ENCODE assay signal across 1 cellular context in the genomic region with DNA sequence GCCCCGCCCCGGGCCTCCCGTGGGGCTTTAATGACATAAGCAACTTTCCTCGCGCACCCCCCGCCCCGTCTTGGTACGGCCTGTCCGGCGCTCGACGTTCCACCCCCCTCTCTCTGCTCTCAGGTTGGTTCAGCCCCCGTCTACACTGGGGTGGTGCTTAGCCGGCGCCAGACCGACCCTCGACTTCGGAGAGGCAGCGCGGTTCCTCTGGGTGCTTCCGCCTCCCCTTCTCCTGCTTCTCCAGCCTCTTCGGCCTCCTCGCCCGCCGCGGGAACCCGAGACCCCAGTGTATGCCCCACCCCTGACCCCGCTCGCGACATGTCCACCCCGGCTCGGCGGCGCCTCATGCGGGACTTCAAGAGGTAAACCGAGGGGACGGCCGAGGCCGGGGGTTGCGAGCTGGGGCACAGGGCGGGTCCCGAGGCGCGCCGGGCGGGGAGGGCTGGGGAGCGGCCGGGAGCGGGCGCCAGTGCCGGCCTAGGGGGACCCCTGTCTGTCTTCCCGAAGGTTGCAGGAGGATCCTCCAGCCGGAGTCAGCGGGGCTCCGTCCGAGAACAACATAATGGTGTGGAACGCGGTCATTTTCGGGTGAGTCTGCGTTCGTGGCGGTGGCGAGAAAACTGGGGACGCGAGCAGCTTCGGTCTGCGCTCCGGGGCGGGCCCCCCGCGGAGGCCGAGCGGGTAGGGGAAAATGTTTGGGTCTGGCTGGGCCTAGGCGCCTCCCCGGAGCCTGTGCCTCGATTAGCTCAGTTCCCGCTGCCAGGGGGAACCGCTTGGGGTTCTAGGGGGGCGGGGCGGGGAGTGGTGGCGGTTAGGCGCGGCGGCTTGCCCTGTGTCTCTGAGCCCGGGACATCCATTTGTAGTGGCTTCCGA.
TF ChIP-seq lines count a peak whose summit lies in the region.

TSS of gene UBE2A (plus strand) at position 170 of the 873 bp plus-strand sequence. CDS start at position 319, 149 bp downstream.

TF ChIP-seq in K562, 482 proteins besides CTCF, POLR2A, EP300 and RAD21 (continued from another document and continues in another):
- TF ChIP-seq BCLAF1 (IDR thresholded peaks at IDR 0.05; ENCODE audit: borderline replicate concordance in 1 of 2, control insufficient read depth in 1 of 2, low read depth in 2 of 2, low read length in 1 of 2) (peak in 1 of 2 experiments; percentile 89; a peak in 2 of 4 replicates), MEIS2 (IDR thresholded peaks at IDR 0.05; ENCODE audit: partially characterized antibody) (no peak), FOSL1 (tag; conservative IDR thresholded peaks at IDR 0.05) (no peak), ARID1B (IDR thresholded peaks at IDR 0.05) (peak; percentile 35; the same call in 1 of the 2 replicates), IFI16 (CRISPR knock-in tag; IDR thresholded peaks at IDR 0.05) (no peak), ZNF57 (CRISPR knock-in tag; IDR thresholded peaks at IDR 0.05) (no peak), TEAD4 (IDR thresholded peaks at IDR 0.05; ENCODE audit: low read length) (no peak), TEAD4 (CRISPR knock-in tag; IDR thresholded peaks at IDR 0.05; ENCODE audit: borderline replicate concordance) (no peak), ZSCAN29 (IDR thresholded peaks at IDR 0.05) (peak; percentile 81), STAT5B (CRISPR knock-in tag; IDR thresholded peaks at IDR 0.05) (no peak), USF1 (CRISPR knock-in tag; IDR thresholded peaks at IDR 0.05) (no peak), U2AF2 (optimal IDR thresholded peaks at IDR 0.05; ENCODE audit: low read depth, low read length) (no peak), ZNF511 (CRISPR knock-in tag; IDR thresholded peaks at IDR 0.05) (peak; percentile 31; the same call in 1 of the 2 replicates), POLR2H (tag; IDR thresholded peaks at IDR 0.05; ENCODE audit: low read depth) (peak; percentile 92), ZFX (CRISPR knock-in tag; IDR thresholded peaks at IDR 0.05) (peak; percentile 98), ZNF347 (CRISPR knock-in tag; IDR thresholded peaks at IDR 0.05; ENCODE audit: low read depth) (no peak), ZNF384 (IDR thresholded peaks at IDR 0.05; ENCODE audit: low read depth, low read length) (0 out of 2 replicates have a peak, but pooled peaks have one; percentile 4), WHSC1 (IDR thresholded peaks at IDR 0.05; ENCODE audit: low read length) (no peak), PCBP1 (IDR thresholded peaks at IDR 0.05; ENCODE audit: low read depth, low read length, poor library complexity, severe bottlenecking) (peak; percentile 47), FOXP4 (CRISPR knock-in tag; IDR thresholded peaks at IDR 0.05; ENCODE audit: borderline replicate concordance) (peak; percentile 64; the same call in 1 of the 2 replicates), ZZZ3 (IDR thresholded peaks at IDR 0.05) (no peak), SIN3B (IDR thresholded peaks at IDR 0.05; ENCODE audit: low read depth) (peak; percentile 51; the same call in 1 of the 2 replicates), ZNF551 (CRISPR knock-in tag; IDR thresholded peaks at IDR 0.05) (no peak), KDM5B (IDR thresholded peaks at IDR 0.05; ENCODE audit: insufficient replicate concordance, low read depth, low read length) (peak; percentile 88), TOE1 (IDR thresholded peaks at IDR 0.05; ENCODE audit: borderline replicate concordance) (peak; percentile 70; the same call in 1 of the 2 replicates), TOE1 (CRISPR knock-in tag; IDR thresholded peaks at IDR 0.05; ENCODE audit: borderline replicate concordance, low read depth) (no peak), E2F1 (CRISPR knock-in tag; IDR thresholded peaks at IDR 0.05) (peak; percentile 73; the same call in 1 of the 2 replicates), ZNF354B (CRISPR knock-in tag; IDR thresholded peaks at IDR 0.05) (no peak), NR1H2 (CRISPR knock-in tag; IDR thresholded peaks at IDR 0.05) (peak; percentile 69; the same call in 1 of the 2 replicates), PPARD (CRISPR knock-in tag; IDR thresholded peaks at IDR 0.05) (no peak), RBM14 (IDR thresholded peaks at IDR 0.05; ENCODE audit: borderline replicate concordance, insufficient read depth, low read depth, low read length) (no peak), C11orf30 (IDR thresholded peaks at IDR 0.05; ENCODE audit: low read depth) (peak; percentile 68; the same call in 1 of the 2 replicates), YY1 (IDR thresholded peaks at IDR 0.05; ENCODE audit: borderline replicate concordance in 1 of 3, control insufficient read depth in 1 of 3, extremely low read depth in 1 of 3, insufficient read depth in 3 of 3, insufficient read length in 1 of 3, insufficient replicate concordance in 2 of 3, low read depth in 1 of 3, low read length in 2 of 3) (no peak), SPI1 (IDR thresholded peaks at IDR 0.05; ENCODE audit: borderline replicate concordance, low read depth, low read length) (no peak), ZNF217 (CRISPR knock-in tag; IDR thresholded peaks at IDR 0.05) (no peak), PHB2 (IDR thresholded peaks at IDR 0.05; ENCODE audit: low read depth) (no peak), POLR2AphosphoS5 (IDR thresholded peaks at IDR 0.05; ENCODE audit: control insufficient read depth, insufficient read depth, low read depth, low read length) (peak; percentile 82; the same call in 1 of the 2 replicates), SUPT5H (IDR thresholded peaks at IDR 0.05) (peak; percentile 97), TRIM24 (IDR thresholded peaks at IDR 0.05) (peak in 1 of 2 experiments; percentile 49; a peak in 2 of 4 replicates), NCOR1 (IDR thresholded peaks at IDR 0.05) (peak; percentile 17; the same call in 1 of the 2 replicates), ZNF699 (CRISPR knock-in tag; IDR thresholded peaks at IDR 0.05; ENCODE audit: insufficient replicate concordance) (no peak), GTF2A2 (tag; IDR thresholded peaks at IDR 0.05) (peak; percentile 47; the same call in 1 of the 2 replicates), SP1 (CRISPR knock-in tag; IDR thresholded peaks at IDR 0.05) (peak; percentile 76), TAF9B (IDR thresholded peaks at IDR 0.05; ENCODE audit: partially characterized antibody) (peak; percentile 86), ZNF165 (CRISPR knock-in tag; IDR thresholded peaks at IDR 0.05; ENCODE audit: borderline replicate concordance) (no peak), HCFC1 (IDR thresholded peaks at IDR 0.05; ENCODE audit: low read depth, low read length) (peak; percentile 40; the same call in 1 of the 2 replicates), FOXM1 (IDR thresholded peaks at IDR 0.05; ENCODE audit: low read depth) (no peak), FOXM1 (CRISPR knock-in tag; IDR thresholded peaks at IDR 0.05; ENCODE audit: low read depth) (peak; percentile 66; the same call in 1 of the 2 replicates), BHLHE40 (IDR thresholded peaks at IDR 0.05; ENCODE audit: low read length) (peak; percentile 92), MITF (IDR thresholded peaks at IDR 0.05) (0 out of 2 replicates have a peak, but pooled peaks have one; percentile 23), NBN (IDR thresholded peaks at IDR 0.05; ENCODE audit: low read depth) (peak; percentile 46; the same call in 1 of the 2 replicates), ZBTB43 (CRISPR knock-in tag; IDR thresholded peaks at IDR 0.05) (peak; percentile 78; the same call in 1 of the 2 replicates), OTX1 (CRISPR knock-in tag; IDR thresholded peaks at IDR 0.05) (0 out of 2 replicates have a peak, but pooled peaks have one; percentile 12), TRIM28 (IDR thresholded peaks at IDR 0.05) (no peak), ZNF224 (CRISPR knock-in tag; IDR thresholded peaks at IDR 0.05) (no peak)
- TF ChIP-seq, protein P1, sequence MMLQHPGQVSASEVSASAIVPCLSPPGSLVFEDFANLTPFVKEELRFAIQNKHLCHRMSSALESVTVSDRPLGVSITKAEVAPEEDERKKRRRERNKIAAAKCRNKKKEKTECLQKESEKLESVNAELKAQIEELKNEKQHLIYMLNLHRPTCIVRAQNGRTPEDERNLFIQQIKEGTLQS (IDR thresholded peaks at IDR 0.05): peak; percentile 57
- TF ChIP-seq, protein P1 (CRISPR knock-in tag; conservative IDR thresholded peaks at IDR 0.05): peak; percentile 81
- TF ChIP-seq, protein P2, sequence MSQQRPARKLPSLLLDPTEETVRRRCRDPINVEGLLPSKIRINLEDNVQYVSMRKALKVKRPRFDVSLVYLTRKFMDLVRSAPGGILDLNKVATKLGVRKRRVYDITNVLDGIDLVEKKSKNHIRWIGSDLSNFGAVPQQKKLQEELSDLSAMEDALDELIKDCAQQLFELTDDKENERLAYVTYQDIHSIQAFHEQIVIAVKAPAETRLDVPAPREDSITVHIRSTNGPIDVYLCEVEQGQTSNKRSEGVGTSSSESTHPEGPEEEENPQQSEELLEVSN (IDR thresholded peaks at IDR 0.05; ENCODE audit: borderline replicate concordance in 1 of 2, extremely low read depth in 1 of 2, insufficient read depth in 1 of 2, insufficient read length in 1 of 2, low read depth in 1 of 2, low read length in 1 of 2, poor library complexity in 1 of 2, severe bottlenecking in 1 of 2): peak in 1 of 2 experiments; percentile 5
